16 cellular contexts compared by ENCODE assay signal in the genomic region with DNA sequence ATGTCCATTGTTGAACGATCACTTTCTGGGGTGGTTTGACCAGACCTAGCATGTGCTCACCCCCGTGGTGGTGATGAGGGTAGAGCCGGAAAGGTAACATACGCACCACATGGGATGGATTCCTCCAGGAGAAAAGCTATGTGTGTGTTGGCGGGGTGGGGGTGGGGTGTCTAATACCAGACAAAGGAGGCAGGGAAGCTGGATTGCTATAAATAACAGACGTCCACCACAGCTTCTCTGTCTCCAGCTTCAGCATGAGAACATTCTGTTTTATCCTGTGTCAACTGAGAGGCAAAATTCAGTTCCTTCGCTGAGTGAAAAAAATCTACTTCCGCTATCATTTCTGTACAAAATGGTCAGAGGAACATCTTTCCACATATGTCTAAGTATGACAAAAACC.
DNase-seq lines count a peak whose midpoint lies in the region; ATAC-seq and TF ChIP-seq lines count a peak whose summit lies in the region.
"Had no signal": no experiment of that assay in that cellular context is flagged by ENCODE, and none has a peak within 500 bp of the region (broad histone marks: within the 10 kb centered on the region; RNA-seq: fewer than 3 reads in every experiment).

No MANE protein-coding gene starts in this region.

- in situ Hi-C loops in mammary epithelial cell (cut with MboI; ENCODE audit: low sequenced_read_pairs in 2 of 2) (no loop called here), GM13977 (cut with MboI; ENCODE audit: low pct_unique_long_range_greater_than_20kb, low sequenced_read_pairs, unreplicated experiment) (no loop called here)

- H3K9me3 ChIP-seq in mammary epithelial cell (replicated peaks; ENCODE audit: insufficient read depth, low read length) (no peaks in the 10 kb centered on the region), heart right ventricle (no peaks in the 10 kb centered on the region), right cardiac atrium (ENCODE audit: control insufficient read depth, low read length) (no peaks in the 10 kb centered on the region), osteoblast (ENCODE audit: low read depth, low read length) (no peaks in the 10 kb centered on the region)
- H3K9me3 ChIP-seq: HAP-1 had no signal

- DNase-seq in mammary epithelial cell = no peak
- DNase-seq in MCF 10A (ENCODE audit: unreplicated experiment) = no peak
- no peak for DNase-seq in heart right ventricle
- DNase-seq in right cardiac atrium = no peak
- DNase-seq in osteoblast (ENCODE audit: insufficient read length, low spot score, missing footprints) = peak; percentile 53
- no peak for DNase-seq in GM13977 (ENCODE audit: low spot score)
- no peak for DNase-seq in SKM-1 treated with dmso at 0.1 percent for 144 hours (lab: John Stamatoyannopoulos, UW; ENCODE audit: unreplicated experiment)
- DNase-seq: CD8-positive, alpha-beta T cell; COR-L47; DMS153; DND-41; GDM1 had no signal

- no peaks in the 10 kb centered on the region for H3K27me3 Mint-ChIP-seq in MCF 10A (ENCODE audit: insufficient read depth, unreplicated experiment)

- no peaks in the 10 kb centered on the region for H3K79me2 ChIP-seq in mammary epithelial cell (ENCODE audit: insufficient read depth, low read length)
- no peaks in the 10 kb centered on the region for H3K79me2 ChIP-seq in osteoblast (ENCODE audit: insufficient read depth, low read length)

- H3K9me3 Mint-ChIP-seq in MCF 10A (ENCODE audit: unreplicated experiment) = no peaks in the 10 kb centered on the region
- H3K9me3 Mint-ChIP-seq: CD8-positive, alpha-beta T cell had no signal

- H3K4me3 Mint-ChIP-seq in MCF 10A (ENCODE audit: unreplicated experiment) = no peak overlapping the region
- H3K4me3 Mint-ChIP-seq: CD14-positive monocyte; CD8-positive, alpha-beta T cell had no signal

- H3K4me1 ChIP-seq in mammary epithelial cell (ENCODE audit: insufficient read depth, low read length) = peaks cover 36% of the 10 kb centered on the region
- H3K4me1 ChIP-seq in heart right ventricle = peaks cover 0 to 6% (median 0%) of the 10 kb centered on the region in 9 donors
- H3K4me1 ChIP-seq in right cardiac atrium (ENCODE audit: control insufficient read depth, insufficient read depth, low read length) = no peaks in the 10 kb centered on the region
- peaks cover 11% of the 10 kb centered on the region for H3K4me1 ChIP-seq in osteoblast (ENCODE audit: insufficient read depth, low read length)

- no peaks in the 10 kb centered on the region for H4K20me1 ChIP-seq in mammary epithelial cell (ENCODE audit: insufficient read depth, low read length)
- H4K20me1 ChIP-seq in osteoblast (ENCODE audit: insufficient read depth, low read length) = no peaks in the 10 kb centered on the region

- dilution Hi-C loops in mammary epithelial cell (cut with HindIII; ENCODE audit: low sequenced_read_pairs) = no loop called here

- CTCF ChIA-PET in mammary epithelial cell (lab: Charles Lee; ENCODE audit: low non-redundant PET) = no interaction called here
- CTCF ChIA-PET in MCF 10A (lab: Yijun Ruan, JAX) = interaction anchor here (0.6 to 1.1 kb wide), 3 partner anchors 17 to 412 kb away, joined by 3 read pairs; no protein-coding TSS in a partner anchor

- WGBS in mammary epithelial cell (ENCODE audit: low coverage, missing lambda C conversion rate) = 98% methylated on average over 6 of the region's 8 CpGs
- WGBS in heart right ventricle, 2 donors = 80 to 83% methylated on average over 8 of the region's 8 CpGs
- WGBS in right cardiac atrium = 83% methylated on average over 8 of the region's 8 CpGs

- no peaks in the 10 kb centered on the region for H3K27me3 ChIP-seq in mammary epithelial cell (ENCODE audit: insufficient read depth, low read length)
- no peaks in the 10 kb centered on the region for H3K27me3 ChIP-seq in heart right ventricle
- no peaks in the 10 kb centered on the region for H3K27me3 ChIP-seq in right cardiac atrium (ENCODE audit: control insufficient read depth, insufficient read depth)
- no peaks in the 10 kb centered on the region for H3K27me3 ChIP-seq in osteoblast (ENCODE audit: insufficient read depth, low read length)

- no peak overlapping the region for H2AFZ ChIP-seq in mammary epithelial cell (ENCODE audit: low read depth, low read length)
- no peak overlapping the region for H2AFZ ChIP-seq in osteoblast (ENCODE audit: low read length)

- peak in 7 of 8 donors; percentile 55 to 84 (median 67) for ATAC-seq in heart right ventricle
- ATAC-seq in right cardiac atrium = peak; percentile 31 to 49
- ATAC-seq in HG02678 (IDR thresholded peaks at IDR 0.05; ENCODE audit: unreplicated experiment) = no peak
- ATAC-seq: CD8-positive, alpha-beta T cell had no signal

- H3K4me1 Mint-ChIP-seq in MCF 10A (ENCODE audit: insufficient read depth, unreplicated experiment) = peaks cover 15% of the 10 kb centered on the region

- no peak overlapping the region for H3K9ac ChIP-seq in mammary epithelial cell (ENCODE audit: insufficient read depth, low read length)

- H3K4me3 ChIP-seq in mammary epithelial cell (replicated peaks in 1 of 3; ENCODE audit: insufficient read depth in 1 of 3, low read depth in 2 of 3, low read length in 3 of 3) (no peak overlapping the region), heart right ventricle (no peak overlapping the region), right cardiac atrium (ENCODE audit: low read length) (no peak overlapping the region), osteoblast (ENCODE audit: insufficient read depth, low read length) (no peak overlapping the region)
- H3K4me3 ChIP-seq: HAP-1 had no signal

- peak overlapping the region; percentile 97 for H3K27ac ChIP-seq in mammary epithelial cell (ENCODE audit: insufficient read depth, low read depth, low read length)
- peak overlapping the region in 1 of 10 donors; percentile 3 for H3K27ac ChIP-seq in heart right ventricle
- peak overlapping the region; percentile 25 for H3K27ac ChIP-seq in right cardiac atrium (ENCODE audit: low read length)
- H3K27ac ChIP-seq in osteoblast (ENCODE audit: low read depth, low read length) = no peak overlapping the region
- H3K27ac ChIP-seq: 22Rv1 had no signal

- POLR2A ChIA-PET in MCF 10A (lab: Yijun Ruan, JAX) = no interaction called here

- no peaks in the 10 kb centered on the region for H3K36me3 Mint-ChIP-seq in MCF 10A (ENCODE audit: insufficient read depth, unreplicated experiment)
- H3K36me3 Mint-ChIP-seq: CD14-positive monocyte; CD8-positive, alpha-beta T cell had no signal

- no peak overlapping the region for H3K4me2 ChIP-seq in mammary epithelial cell (ENCODE audit: insufficient read depth, low read depth, low read length)
- H3K4me2 ChIP-seq in osteoblast (ENCODE audit: insufficient read depth, low read length) = no peak overlapping the region

- intact Hi-C loops in mammary epithelial cell (cut with micrococcal nuclease) (loop anchor here (5.0 kb wide), 2 partner anchors 35 to 205 kb away; no protein-coding TSS in a partner anchor), MCF 10A (cut with micrococcal nuclease) (no loop called here), heart right ventricle (cut with DNase I) (no loop called here), right cardiac atrium (cut with DNase I) (no loop called here)

- no peak for TF ChIP-seq CTCF in mammary epithelial cell (conservative IDR thresholded peaks at IDR 0.05 in 1 of 2, IDR thresholded peaks at IDR 0.05 in 1 of 2; ENCODE audit: extremely low read depth in 1 of 2, insufficient read depth in 1 of 2, low read depth in 1 of 2, low read length in 2 of 2)
- TF ChIP-seq CTCF in MCF 10A (IDR thresholded peaks at IDR 0.05; ENCODE audit: unreplicated experiment) = no peak
- no peak for TF ChIP-seq CTCF in heart right ventricle (IDR thresholded peaks at IDR 0.05)
- no peak for TF ChIP-seq CTCF in osteoblast (IDR thresholded peaks at IDR 0.05; ENCODE audit: extremely low read depth, low read depth, low read length)
- TF ChIP-seq CTCF in GM13977 (IDR thresholded peaks at IDR 0.05; ENCODE audit: extremely low read depth, insufficient read depth, missing control alignments) = no peak

- BruUV-seq in mammary epithelial cell (replicated peaks; lab: Mats Ljungman, UMichigan) (no TSS peak), MCF 10A (replicated peaks; lab: Mats Ljungman, UMichigan) (no TSS peak)

- no peak overlapping the region for H3K27ac Mint-ChIP-seq in MCF 10A (ENCODE audit: low read depth, unreplicated experiment)
- H3K27ac Mint-ChIP-seq: CD14-positive monocyte; CD8-positive, alpha-beta T cell had no signal

- no peaks in the 10 kb centered on the region for H3K36me3 ChIP-seq in mammary epithelial cell (ENCODE audit: insufficient read depth, low read length)
- no peaks in the 10 kb centered on the region for H3K36me3 ChIP-seq in heart right ventricle
- no peaks in the 10 kb centered on the region for H3K36me3 ChIP-seq in osteoblast (ENCODE audit: insufficient read depth, low read length)
- H3K36me3 ChIP-seq: HAP-1 had no signal
